In the genomic region with DNA sequence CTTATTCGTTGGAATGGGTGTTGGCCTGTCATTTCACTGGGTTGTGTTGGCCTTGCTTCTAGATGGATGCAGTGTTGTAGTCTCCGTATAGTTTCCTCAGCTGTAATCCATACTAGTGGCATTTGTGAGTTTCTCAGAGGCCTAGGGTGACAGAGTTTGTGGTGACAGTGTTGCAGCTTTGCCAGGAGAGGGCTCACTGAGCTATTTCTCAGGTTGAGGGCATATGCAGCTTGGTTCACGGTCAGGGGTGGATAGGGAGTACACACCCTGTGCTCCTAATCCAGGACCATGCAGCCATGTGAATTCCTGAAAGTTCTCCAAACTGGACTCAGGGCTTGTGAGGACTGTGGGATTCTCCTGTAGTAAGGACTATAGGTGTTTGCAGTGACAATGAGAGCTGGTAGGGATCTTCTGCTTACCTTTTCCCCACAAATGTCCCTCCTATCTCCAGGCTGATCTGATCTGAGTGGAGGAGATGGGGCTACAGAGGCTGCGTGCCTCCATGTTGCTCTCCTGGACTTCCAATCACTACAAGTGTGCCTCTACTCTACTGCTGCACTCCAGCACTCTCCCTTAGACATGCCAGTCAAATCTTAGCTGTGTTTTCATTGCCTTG, we compare ENCODE assay signal across 8 cellular contexts.
DNase-seq lines count a peak whose midpoint lies in the region; ATAC-seq and TF ChIP-seq lines count a peak whose summit lies in the region.

No MANE protein-coding gene starts in this region.

- TF ChIP-seq POLR2A in prostate gland (IDR thresholded peaks at IDR 0.05) = no peak

- H3K4me1 Mint-ChIP-seq in CD14-positive monocyte = no peaks in the 10 kb centered on the region

- no peaks in the 10 kb centered on the region for H3K36me3 ChIP-seq in cardiac muscle cell
- no peaks in the 10 kb centered on the region for H3K36me3 ChIP-seq in prostate gland

- TF ChIP-seq CTCF in cardiac muscle cell (IDR thresholded peaks at IDR 0.05; ENCODE audit: low read depth, low read length) = peak; percentile 58
- peak in 1 of 4 experiments; percentile 29 for TF ChIP-seq CTCF in prostate gland (IDR thresholded peaks at IDR 0.05)
- no peak for TF ChIP-seq CTCF in CD14-positive monocyte (IDR thresholded peaks at IDR 0.05)

- 29% methylated on average over 4 of the region's 4 CpGs for WGBS in prostate gland

- no peaks in the 10 kb centered on the region for H3K36me3 Mint-ChIP-seq in CD14-positive monocyte

- ATAC-seq in Right ventricle myocardium superior (ENCODE audit: poor library complexity) = no peak
- peak; percentile 60 for ATAC-seq in HG02852 (IDR thresholded peaks at IDR 0.05; ENCODE audit: unreplicated experiment)
- no peak for ATAC-seq in HG02610 (IDR thresholded peaks at IDR 0.05; ENCODE audit: unreplicated experiment)

- DNase-seq in cardiac muscle cell (ENCODE audit: low read depth in 1 of 2, low spot score in 1 of 2) = peak; percentile 51 to 64
- no peak for DNase-seq in Right ventricle myocardium superior
- DNase-seq in NCI-H226 = peak; percentile 70
- DNase-seq in cerebellar cortex (ENCODE audit: low spot score) = peak; percentile 8
- DNase-seq in prostate gland (ENCODE audit: low spot score) = peak; percentile 12
- DNase-seq in CD14-positive monocyte (ENCODE audit: low spot score) = no peak

- H3K27ac ChIP-seq in cardiac muscle cell (no peak overlapping the region), prostate gland (no peak overlapping the region)

- H3K9me3 Mint-ChIP-seq in CD14-positive monocyte = peaks cover 0 to 8% (median 3%) of the 10 kb centered on the region in 7 donors

- H3K27me3 Mint-ChIP-seq in CD14-positive monocyte (ENCODE audit: low read depth in 3 of 3) = peaks cover 2 to 5% (median 3%) of the 10 kb centered on the region in 3 donors

- intact Hi-C loops in Right ventricle myocardium superior (cut with DNase I) = no loop called here
- intact Hi-C loops in prostate gland (cut with DNase I) = no loop called here
- intact Hi-C loops in CD14-positive monocyte (cut with micrococcal nuclease) = no loop called here

- H3K27ac Mint-ChIP-seq in CD14-positive monocyte = no peak overlapping the region

- H3K4me3 ChIP-seq in cardiac muscle cell (no peak overlapping the region), prostate gland (no peak overlapping the region)

- H3K27me3 ChIP-seq in cardiac muscle cell (no peaks in the 10 kb centered on the region), prostate gland (replicated peaks; ENCODE audit: insufficient read depth) (no peaks in the 10 kb centered on the region)

- H3K4me1 ChIP-seq in cardiac muscle cell (ENCODE audit: low read depth) (no peaks in the 10 kb centered on the region), prostate gland (replicated peaks) (no peaks in the 10 kb centered on the region)

- H3K9me3 ChIP-seq in cardiac muscle cell (ENCODE audit: low read depth) = no peaks in the 10 kb centered on the region
- no peaks in the 10 kb centered on the region for H3K9me3 ChIP-seq in prostate gland

- H3K4me3 Mint-ChIP-seq in CD14-positive monocyte = no peak overlapping the region

Comparison
In these comparisons a context has a peak if more than half of its experiments do, and no peak if none do; other contexts are left out.
1. DNase-seq: peak in cardiac muscle cell (2 of 2), NCI-H226 (single experiment), cerebellar cortex (single experiment) and prostate gland (single experiment); none in Right ventricle myocardium superior (single experiment) and CD14-positive monocyte (single experiment).